ENCODE assay signal across 8 cellular contexts in the genomic region with DNA sequence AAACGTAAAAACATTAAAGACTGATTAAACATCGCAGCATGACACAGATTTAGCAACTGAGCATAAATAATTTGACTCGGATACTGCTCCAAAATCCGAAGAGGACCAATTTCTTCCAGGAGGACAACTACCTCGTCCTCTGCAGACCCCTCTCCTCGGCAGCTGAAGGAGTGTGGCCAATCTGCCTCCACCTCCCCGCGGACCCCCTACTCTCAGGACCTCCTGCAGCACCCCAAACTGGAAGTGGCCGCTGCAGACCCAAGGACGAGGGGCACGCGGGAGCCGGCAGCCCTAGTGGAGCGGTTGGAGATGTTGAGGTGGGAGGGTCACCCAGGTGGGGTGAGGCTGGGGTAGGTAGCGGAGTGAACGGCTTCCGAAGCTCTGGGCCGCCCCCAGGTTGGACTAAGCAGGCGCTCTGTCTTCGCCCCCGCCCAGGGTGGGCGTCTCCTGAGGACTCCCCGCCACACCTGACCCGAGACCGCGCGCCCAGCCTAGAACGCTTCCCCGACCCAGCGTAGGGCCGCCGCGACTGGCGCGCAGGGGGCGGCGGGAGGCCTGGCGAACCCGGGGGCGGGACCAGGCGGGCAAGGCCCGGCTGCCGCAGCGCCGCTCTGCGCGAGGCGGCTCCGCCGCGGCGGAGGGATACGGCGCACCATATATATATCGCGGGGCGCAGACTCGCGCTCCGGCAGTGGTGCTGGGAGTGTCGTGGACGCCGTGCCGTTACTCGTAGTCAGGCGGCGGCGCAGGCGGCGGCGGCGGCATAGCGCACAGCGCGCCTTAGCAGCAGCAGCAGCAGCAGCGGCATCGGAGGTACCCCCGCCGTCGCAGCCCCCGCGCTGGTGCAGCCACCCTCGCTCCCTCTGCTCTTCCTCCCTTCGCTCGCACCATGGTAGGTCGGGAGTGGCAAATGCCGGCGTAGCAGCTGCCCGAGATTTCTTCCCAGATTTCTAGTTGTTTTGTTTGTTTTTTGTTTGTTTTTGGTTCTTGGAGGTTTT. TPM values are rescaled to one million over a fixed set of nuclear protein-coding genes. Genes with fewer than 3 reads are reported as not detected.
DNase-seq lines count a peak whose midpoint lies in the region; ATAC-seq and TF ChIP-seq lines count a peak whose summit lies in the region.

A gene (plus strand): TSS at position 688 of the 998 bp plus-strand sequence. CDS start 202 bp downstream, at position 890.

- peaks cover 33% of the 10 kb centered on the region for H3K4me1 Mint-ChIP-seq in endothelial cell (ENCODE audit: unreplicated experiment)

- H3K9me3 ChIP-seq in NT2/D1 (ENCODE audit: insufficient read depth, low read length), result no peaks in the 10 kb centered on the region

- DNase-seq in COLO829 (ENCODE audit: low spot score) (peak; percentile 89), HT-29 (ENCODE audit: low spot score) (peak; percentile 70), NT2/D1 (ENCODE audit: low read depth, low spot score) (peak; percentile 77), endothelial cell (ENCODE audit: low spot score) (peak; percentile 96), middle frontal gyrus (ENCODE audit: extremely low spot score, low spot score) (peak; percentile 86)
- DNase-seq in activated CD8-positive, alpha-beta memory T cell treated with anti-CD3 and anti-CD28 coated beads, Interleukin-2, amount 50 U/mL, for 4 hours, result peak; percentile 97
- peak; percentile 94 to 95 for DNase-seq in stimulated activated CD8-positive, alpha-beta memory T cell treated with anti-CD3 and anti-CD28 coated beads, Interleukin-2, amount 100 ng/mL, for 1 hour (ENCODE audit: low read depth in 2 of 2)

- H3K4me3 ChIP-seq in NT2/D1 (ENCODE audit: insufficient read length, low read depth), result peak within 1 kb of the TSS; percentile 87

- H3K4me1 ChIP-seq in NT2/D1 (ENCODE audit: insufficient read depth, insufficient read length), result no peaks in the 10 kb centered on the region

- H3K4me3 Mint-ChIP-seq in endothelial cell (ENCODE audit: unreplicated experiment), result peak within 1 kb of the TSS; percentile 96

- peak within 1 kb of the TSS; percentile 77 for H3K27ac Mint-ChIP-seq in endothelial cell (ENCODE audit: unreplicated experiment)

- TF ChIP-seq CTCF in endothelial cell (IDR thresholded peaks at IDR 0.05; ENCODE audit: unreplicated experiment), result no peak

- peaks cover 24% of the 10 kb centered on the region for H3K36me3 Mint-ChIP-seq in endothelial cell (ENCODE audit: low read depth, unreplicated experiment)

- H3K9me3 Mint-ChIP-seq in endothelial cell (ENCODE audit: unreplicated experiment), result no peaks in the 10 kb centered on the region

- H3K27me3 ChIP-seq in NT2/D1 (ENCODE audit: insufficient read depth, insufficient read length), result peaks cover 10% of the 10 kb centered on the region

- H3K27me3 Mint-ChIP-seq in endothelial cell (ENCODE audit: unreplicated experiment), result peaks cover 9% of the 10 kb centered on the region

- H3K36me3 ChIP-seq in NT2/D1 (ENCODE audit: insufficient read depth, insufficient read length, low read length), result peaks cover 22% of the 10 kb centered on the region

- ATAC-seq in GM19468 (IDR thresholded peaks at IDR 0.05; ENCODE audit: extremely low read depth, unreplicated experiment), result peak; percentile 55

- H3K9ac ChIP-seq in NT2/D1 (ENCODE audit: insufficient read length, low read depth), result peak within 1 kb of the TSS; percentile 88

RNA-seq across cellular contexts. Expression of the gene that starts here (rescaled TPM):
- total RNA-seq in HT-29 (2014; rRNA removed; shearing (Covaris generic)), result 735 and 752 TPM in 2 replicates
- 634 TPM for total RNA-seq in endothelial cell (ENCODE audit: unreplicated experiment)

Comparison
In these comparisons a context has a peak if more than half of its experiments do, and no peak if none do; other contexts are left out.
1. Peak in every context shown above with its lines: DNase-seq, ATAC-seq and H3K4me3 ChIP-seq.